24 cellular contexts compared by ENCODE assay signal in genomic region chr11:133841279-133842043, GRCh38. TPM values are rescaled to one million over a fixed set of nuclear protein-coding genes. Genes with fewer than 3 reads are reported as not detected.
"Had no signal": no experiment of that assay in that cellular context is flagged by ENCODE, and none has a peak within 500 bp of the region (broad histone marks: within the 10 kb centered on the region; RNA-seq: fewer than 3 reads in every experiment).

No MANE protein-coding gene starts in this region.

- H3K36me3 Mint-ChIP-seq: activated naive CD8-positive, alpha-beta T cell; stimulated activated naive B cell treated with anti-CD40 and anti-IgM and Interleukin-4, amounts not matched to agents 10 μg/mL and 1 μg/mL and 100 μg/mL, for 72 hours had no signal

- H3K27ac ChIP-seq: body of pancreas, lower lobe of right lung, parathyroid adenoma, transverse colon had no signal

- H3K9me3 Mint-ChIP-seq: central memory CD8-positive, alpha-beta T cell had no signal

- H3K4me1 ChIP-seq: body of pancreas, lower lobe of right lung, parathyroid adenoma, transverse colon had no signal

- H3K9ac ChIP-seq: parathyroid adenoma had no signal

- H3K27ac Mint-ChIP-seq: activated naive CD8-positive, alpha-beta T cell; stimulated activated naive B cell treated with anti-CD40 and anti-IgM and Interleukin-4, amounts not matched to agents 10 μg/mL and 1 μg/mL and 100 μg/mL, for 72 hours had no signal

- H3K36me3 ChIP-seq: lower lobe of right lung, transverse colon had no signal

- H3K4me3 Mint-ChIP-seq: activated naive CD8-positive, alpha-beta T cell; central memory CD8-positive, alpha-beta T cell; neural crest cell; stimulated activated naive B cell treated with anti-CD40 and anti-IgM and Interleukin-4, amounts not matched to agents 10 μg/mL and 1 μg/mL and 100 μg/mL, for 72 hours had no signal

- H3K9me3 ChIP-seq: lower lobe of right lung had no signal

- H3K27me3 Mint-ChIP-seq: stimulated activated naive B cell treated with anti-CD40 and anti-IgM and Interleukin-4, amounts not matched to agents 10 μg/mL and 1 μg/mL and 100 μg/mL, for 72 hours had no signal

- DNase-seq: activated CD4-positive, alpha-beta T cell treated with anti-CD3 and anti-CD28 coated beads, Interleukin-2, amount 50 U/mL, for 1 hour; activated CD4-positive, CD25-positive, alpha-beta regulatory T cell; amygdala; body of pancreas; cortex of kidney; effector memory CD4-positive, alpha-beta T cell; foreskin melanocyte; left colon; lower lobe of right lung; midbrain; stimulated activated CD4-positive, alpha-beta T cell treated with anti-CD3 and anti-CD28 coated beads, Interleukin-2, amount 100 ng/mL, for 48 hours; stimulated activated naive B cell treated with anti-CD40 and anti-IgM and Interleukin-4, amounts not matched to agents 10 μg/mL and 1 μg/mL and 100 μg/mL, for 72 hours; SW 1271; transverse colon had no signal

- ATAC-seq: body of pancreas, left colon had no signal

- H3K79me2 ChIP-seq: parathyroid adenoma had no signal

- H3K4me1 Mint-ChIP-seq: central memory CD8-positive, alpha-beta T cell; neural crest cell; stimulated activated naive B cell treated with anti-CD40 and anti-IgM and Interleukin-4, amounts not matched to agents 10 μg/mL and 1 μg/mL and 100 μg/mL, for 72 hours had no signal

- H3K27me3 ChIP-seq: body of pancreas, transverse colon had no signal

- H3K4me3 ChIP-seq: body of pancreas, lower lobe of right lung, transverse colon had no signal

RNA-seq across cellular contexts. Expression of gene SPATA19, which starts 3.9 kb away (rescaled TPM):
- total RNA-seq: activated CD8-positive, alpha-beta memory T cell treated with anti-CD3 and anti-CD28 coated beads for 36 hours; body of pancreas; fibroblast of lung; left colon; lower lobe of right lung; neural crest cell; renal cortical epithelial cell; SK-MEL-5; skeletal muscle tissue; T-helper 2 cell treated with Interferon-gamma antibody and Interleukin-4, amounts not matched to agents 100 ng/mL and 5 ng/mL, for 36 hours; transverse colon had no signal
- polyA plus RNA-seq: fibroblast of lung had no signal
